ENCODE assay signal across 24 cellular contexts in the genomic region with DNA sequence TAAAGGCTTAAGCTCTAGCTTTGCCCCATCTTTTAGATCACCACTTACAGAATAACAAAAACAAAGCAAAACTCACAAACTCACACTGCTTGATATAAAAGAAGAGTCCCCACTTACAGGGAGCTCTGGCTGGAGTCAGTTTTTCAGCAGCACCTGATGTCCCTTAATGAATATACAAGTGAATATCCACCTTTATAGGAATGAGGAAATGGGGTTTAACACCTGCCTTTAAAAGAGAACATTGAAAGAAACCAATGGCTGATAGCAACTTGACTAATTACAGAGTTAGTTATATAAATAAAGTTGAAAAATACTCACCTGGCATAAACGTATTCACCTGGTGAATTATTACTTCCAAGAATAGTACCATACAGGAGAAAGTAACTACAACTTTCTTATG.
"Had no signal": no experiment of that assay in that cellular context is flagged by ENCODE, and none has a peak within 500 bp of the region (broad histone marks: within the 10 kb centered on the region; RNA-seq: fewer than 3 reads in every experiment).

No MANE protein-coding gene starts in this region.

- ATAC-seq: effector memory CD8-positive, alpha-beta T cell; esophagus mucosa; foreskin keratinocyte; gastrocnemius medialis; gastroesophageal sphincter; heart left ventricle; heart right ventricle had no signal

- H3K27ac ChIP-seq: colonic mucosa, coronary artery, dorsolateral prefrontal cortex, epithelial cell of prostate, esophagus muscularis mucosa, esophagus squamous epithelium, foreskin keratinocyte, gastrocnemius medialis, gastroesophageal sphincter, heart left ventricle, heart right ventricle had no signal

- H3K36me3 ChIP-seq: colonic mucosa, esophagus muscularis mucosa, esophagus squamous epithelium, gastrocnemius medialis, gastroesophageal sphincter, heart left ventricle, heart right ventricle had no signal

- H3K9me3 ChIP-seq: colonic mucosa, gastrocnemius medialis had no signal

- H3K4me3 ChIP-seq: colonic mucosa, coronary artery, dorsolateral prefrontal cortex, esophagus muscularis mucosa, esophagus squamous epithelium, gastrocnemius medialis, gastroesophageal sphincter, heart left ventricle, heart right ventricle had no signal

- H3K4me1 ChIP-seq: colonic mucosa, esophagus muscularis mucosa, esophagus squamous epithelium, foreskin keratinocyte, gastrocnemius medialis, gastroesophageal sphincter, heart left ventricle, heart right ventricle had no signal

- DNase-seq: colonic mucosa; cortex of kidney; dermis blood vessel endothelial cell; dorsolateral prefrontal cortex; effector CD4-positive, alpha-beta T cell; effector CD8-positive, alpha-beta T cell; effector memory CD4-positive, alpha-beta T cell; effector memory CD8-positive, alpha-beta T cell; endodermal cell; erythroblast; esophagus squamous epithelium; foreskin fibroblast; foreskin keratinocyte; foreskin melanocyte; gastrocnemius medialis; glutamatergic neuron; head of caudate nucleus; heart left ventricle; heart right ventricle had no signal

- H3K27me3 ChIP-seq: colonic mucosa, dorsolateral prefrontal cortex, esophagus muscularis mucosa, heart right ventricle had no signal
